Comparison of ENCODE assay signal across 22 cellular contexts in the genomic region with DNA sequence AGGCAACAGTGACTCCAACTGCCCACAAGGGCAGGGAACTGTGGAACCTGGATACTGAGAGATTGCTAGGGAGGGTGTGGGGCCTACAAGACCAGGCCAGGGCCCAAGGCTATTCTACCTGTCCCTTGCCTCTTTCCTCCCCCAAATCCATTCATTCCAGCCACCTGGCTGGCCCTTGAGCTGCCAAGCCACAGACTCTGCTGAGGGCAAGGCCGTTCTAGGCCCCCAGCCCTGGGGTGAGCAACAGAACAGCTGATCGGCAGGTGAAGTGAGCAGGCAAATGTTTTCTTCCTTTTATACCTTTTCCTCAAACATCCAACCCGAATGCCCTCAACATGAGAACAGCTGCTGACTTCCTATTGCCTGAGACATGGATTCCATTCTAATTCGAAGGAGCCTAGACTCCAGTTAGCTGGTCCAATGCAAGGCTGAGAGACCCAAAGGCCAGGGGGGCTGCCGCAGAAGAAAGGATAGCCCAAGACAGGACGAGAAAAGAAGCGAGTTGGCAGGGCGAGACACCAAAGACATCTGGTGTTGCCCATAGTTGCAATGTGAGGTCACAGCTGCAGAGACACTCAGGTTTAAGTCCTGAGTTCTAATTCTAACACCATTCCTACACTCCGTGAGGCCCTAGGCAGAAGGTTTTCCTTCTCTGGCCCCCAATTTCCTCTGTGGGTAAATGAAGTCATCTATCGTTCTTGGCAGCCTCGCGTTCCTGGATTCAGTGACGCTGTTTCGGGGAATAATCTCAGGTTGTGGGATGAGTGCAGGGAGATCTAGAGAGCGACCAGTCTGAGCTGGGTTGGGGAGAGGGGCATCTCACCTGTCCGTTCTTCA. TPM values are rescaled to one million over a fixed set of nuclear protein-coding genes. Genes with fewer than 3 reads are reported as not detected.
A peak's percentile ranks its signal among the peaks of the same experiment; 100 is the strongest.
DNase-seq lines count a peak whose midpoint lies in the region; ATAC-seq and TF ChIP-seq lines count a peak whose summit lies in the region.
"Had no signal": no experiment of that assay in that cellular context is flagged by ENCODE, and none has a peak within 500 bp of the region (broad histone marks: within the 10 kb centered on the region; RNA-seq: fewer than 3 reads in every experiment).

No MANE protein-coding gene starts in this region.

- CTCF ChIA-PET in CD4-positive, alpha-beta memory T cell (lab: Charles Lee; ENCODE audit: partially characterized antibody), result interaction anchor here (1.0 to 6.1 kb wide), 7 partner anchors 12 to 46 kb away, joined by 3 to 67 read pairs (median 4); a partner anchor contains a TSS
- CTCF ChIA-PET in HCT116 (lab: Charles Lee), result interaction anchor here (1.2 kb wide), 1 partner anchor 13 kb away, joined by 3 read pairs; a partner anchor contains a TSS

- 79% methylated on average over 16 of the region's 16 CpGs for WGBS in esophagus muscularis mucosa

- no peak overlapping the region for H3K9ac ChIP-seq in HCT116 (ENCODE audit: low read length)

- in situ Hi-C loops in gastrocnemius medialis (cut with MboI; ENCODE audit: low sequenced_read_pairs in 4 of 4), result loop anchor here in 1 of 4 donors (5.0 kb wide), 1 partner anchor 48 kb away; no protein-coding TSS in a partner anchor

- TF ChIP-seq POLR2A in HCT116 (IDR thresholded peaks at IDR 0.05; ENCODE audit: borderline replicate concordance, extremely low read depth, insufficient read depth, insufficient read length), result no peak
- no peak for TF ChIP-seq POLR2A in esophagus muscularis mucosa (IDR thresholded peaks at IDR 0.05; ENCODE audit: low read depth)
- TF ChIP-seq POLR2A in gastrocnemius medialis (IDR thresholded peaks at IDR 0.05), result no peak

- H3K9me3 ChIP-seq in CD4-positive, alpha-beta memory T cell (ENCODE audit: control insufficient read depth in 1 of 2, low read length in 2 of 2), result no peaks in the 10 kb centered on the region
- H3K9me3 ChIP-seq in HCT116 (ENCODE audit: control insufficient read depth in 1 of 2, insufficient read depth in 1 of 2, low read depth in 1 of 2, low read length in 2 of 2) (no peaks in the 10 kb centered on the region), esophagus muscularis mucosa (no peaks in the 10 kb centered on the region), osteoblast (ENCODE audit: low read depth, low read length) (no peaks in the 10 kb centered on the region), gastrocnemius medialis (no peaks in the 10 kb centered on the region)
- H3K9me3 ChIP-seq: BE2C, pancreas had no signal

- H3K27ac Mint-ChIP-seq in CD4-positive, alpha-beta memory T cell, result peak overlapping the region in 3 of 7 donors; percentile 8 to 45 (median 43)
- H3K27ac Mint-ChIP-seq: activated naive CD8-positive, alpha-beta T cell treated with anti-CD3 and anti-CD28 coated beads, Interleukin-2, amount 50 U/mL, for 24 hours had no signal

- no peaks in the 10 kb centered on the region for H3K79me2 ChIP-seq in HCT116 (ENCODE audit: insufficient read depth, low read length)
- no peaks in the 10 kb centered on the region for H3K79me2 ChIP-seq in osteoblast (ENCODE audit: insufficient read depth, low read length)

- H3K27me3 Mint-ChIP-seq in CD4-positive, alpha-beta memory T cell, result peaks cover 41 to 63% of the 10 kb centered on the region in 2 donors

- H3K4me3 Mint-ChIP-seq in CD4-positive, alpha-beta memory T cell, result peak overlapping the region in 5 of 8 donors; percentile 12 to 76 (median 39)
- H3K4me3 Mint-ChIP-seq: activated naive CD8-positive, alpha-beta T cell treated with anti-CD3 and anti-CD28 coated beads, Interleukin-2, amount 50 U/mL, for 24 hours had no signal

- TF ChIP-seq EP300 in esophagus muscularis mucosa (IDR thresholded peaks at IDR 0.05), result no peak

- no peak for DNase-seq in CD4-positive, alpha-beta memory T cell
- DNase-seq in HCT116 (ENCODE audit: low read depth, low spot score) (no peak), esophagus muscularis mucosa (ENCODE audit: extremely low spot score) (peak; percentile 81), osteoblast (ENCODE audit: insufficient read length, low spot score, missing footprints) (peak; percentile 75), gastrocnemius medialis (no peak), middle frontal gyrus (ENCODE audit: extremely low spot score, low spot score) (no peak), NCI-H2227 (lab: John Stamatoyannopoulos, UW; ENCODE audit: unreplicated experiment) (no peak)
- DNase-seq: activated CD4-positive, alpha-beta T cell treated with anti-CD3 and anti-CD28 coated beads for 1 hour; activated naive CD8-positive, alpha-beta T cell treated with anti-CD3 and anti-CD28 coated beads, Interleukin-2, amount 50 U/mL, for 24 hours; BE2C; caudate nucleus; effector CD4-positive, alpha-beta T cell; GF-D8; mesenchymal stem cell; MV-4-11; NCI-H2029 treated with DMSO at 0.1 percent for 48 hours; NCI-H524; SHP77; small intestine had no signal

- no peak overlapping the region for H3K27ac ChIP-seq in CD4-positive, alpha-beta memory T cell (ENCODE audit: low read depth, low read length)
- H3K27ac ChIP-seq in HCT116 (ENCODE audit: low read depth, low read length) (no peak overlapping the region), esophagus muscularis mucosa (replicated peaks in 1 of 4) (no peak overlapping the region), osteoblast (ENCODE audit: low read depth, low read length) (no peak overlapping the region), gastrocnemius medialis (no peak overlapping the region)
- H3K27ac ChIP-seq: pancreas had no signal

- TSS peak; percentile 32 for BruUV-seq in HCT116 (replicated peaks; lab: Mats Ljungman, UMichigan)

- RAD21 ChIA-PET in HCT116 (lab: Charles Lee; ENCODE audit: low non-redundant PET in 1 of 2, low total read pairs in 2 of 2, uncharacterized antibody in 2 of 2, unreplicated experiment in 2 of 2), result no interaction called here

- H3K9me2 ChIP-seq in HCT116 (ENCODE audit: insufficient read depth), result no peaks in the 10 kb centered on the region

- POLR2A ChIA-PET in CD4-positive, alpha-beta memory T cell (lab: Charles Lee; ENCODE audit: partially characterized antibody), result no interaction called here
- POLR2A ChIA-PET in HCT116 (lab: Charles Lee), result interaction anchor here (1.0 to 1.4 kb wide), 3 partner anchors 8 to 13 kb away, joined by 3 to 5 read pairs (median 3); a partner anchor contains a TSS

- H4K20me1 ChIP-seq in HCT116 (ENCODE audit: insufficient read depth) (no peaks in the 10 kb centered on the region), osteoblast (ENCODE audit: insufficient read depth, low read length) (no peaks in the 10 kb centered on the region)

- H3K4me1 ChIP-seq in CD4-positive, alpha-beta memory T cell (ENCODE audit: insufficient read depth, low read length), result peaks cover 22% of the 10 kb centered on the region
- H3K4me1 ChIP-seq in HCT116 (ENCODE audit: control insufficient read depth in 1 of 2, insufficient read depth in 2 of 2, low read length in 2 of 2), result peaks cover 16 to 46% of the 10 kb centered on the region in 2 experiments
- H3K4me1 ChIP-seq in esophagus muscularis mucosa, result peaks cover 7 to 46% (median 30%) of the 10 kb centered on the region in 4 donors
- peaks cover 3% of the 10 kb centered on the region for H3K4me1 ChIP-seq in osteoblast (ENCODE audit: insufficient read depth, low read length)
- no peaks in the 10 kb centered on the region for H3K4me1 ChIP-seq in gastrocnemius medialis

- H2AFZ ChIP-seq in HCT116 (ENCODE audit: low read depth, low read length, poor library complexity, severe bottlenecking) (no peak overlapping the region), osteoblast (ENCODE audit: low read length) (no peak overlapping the region)

- no peak overlapping the region for H3K4me3 ChIP-seq in CD4-positive, alpha-beta memory T cell (ENCODE audit: low read length in 2 of 2)
- H3K4me3 ChIP-seq in HCT116 (replicated peaks in 1 of 2; ENCODE audit: low read depth in 1 of 2, low read length in 2 of 2) (no peak overlapping the region), esophagus muscularis mucosa (no peak overlapping the region), osteoblast (ENCODE audit: insufficient read depth, low read length) (no peak overlapping the region), gastrocnemius medialis (no peak overlapping the region)
- H3K4me3 ChIP-seq: pancreas had no signal

- H3K36me3 ChIP-seq in CD4-positive, alpha-beta memory T cell (ENCODE audit: insufficient read depth, low read length), result no peaks in the 10 kb centered on the region
- H3K36me3 ChIP-seq in HCT116 (ENCODE audit: control insufficient read depth in 1 of 2, insufficient read depth in 2 of 2, low read length in 2 of 2) (peaks cover 2 to 4% of the 10 kb centered on the region in 2 experiments; a peak in 2 of 4 replicates), esophagus muscularis mucosa (no peaks in the 10 kb centered on the region), osteoblast (ENCODE audit: insufficient read depth, low read length) (no peaks in the 10 kb centered on the region), gastrocnemius medialis (no peaks in the 10 kb centered on the region)
- H3K36me3 ChIP-seq: pancreas had no signal

- no peaks in the 10 kb centered on the region for H3K36me3 Mint-ChIP-seq in CD4-positive, alpha-beta memory T cell

- H3K9me3 Mint-ChIP-seq in CD4-positive, alpha-beta memory T cell, result peaks cover 0 to 1% (median 0%) of the 10 kb centered on the region in 8 donors
- H3K9me3 Mint-ChIP-seq: activated naive CD8-positive, alpha-beta T cell treated with anti-CD3 and anti-CD28 coated beads, Interleukin-2, amount 50 U/mL, for 24 hours had no signal

- intact Hi-C loops in CD4-positive, alpha-beta memory T cell (cut with micrococcal nuclease), result no loop called here
- intact Hi-C loops in HCT116 (cut with micrococcal nuclease) (no loop called here), esophagus muscularis mucosa (cut with DNase I) (no loop called here), gastrocnemius medialis (cut with DNase I; ENCODE audit: low total_unique reads) (no loop called here)

- TF ChIP-seq CTCF in HCT116 (IDR thresholded peaks at IDR 0.05 in 2 of 3, conservative IDR thresholded peaks at IDR 0.05 in 1 of 3; ENCODE audit: borderline replicate concordance in 1 of 3, insufficient read depth in 1 of 3, low read depth in 2 of 3, low read length in 2 of 3) (no peak), esophagus muscularis mucosa (IDR thresholded peaks at IDR 0.05) (no peak), osteoblast (IDR thresholded peaks at IDR 0.05; ENCODE audit: extremely low read depth, low read depth, low read length) (no peak), gastrocnemius medialis (IDR thresholded peaks at IDR 0.05 in 4 of 5, conservative IDR thresholded peaks at IDR 0.05 in 1 of 5) (no peak)

- peaks cover 37% of the 10 kb centered on the region for H3K27me3 ChIP-seq in CD4-positive, alpha-beta memory T cell (ENCODE audit: insufficient read depth, low read length)
- H3K27me3 ChIP-seq in HCT116 (ENCODE audit: insufficient read depth, low read length), result no peaks in the 10 kb centered on the region
- peaks cover 10 to 96% (median 46%) of the 10 kb centered on the region in 4 donors for H3K27me3 ChIP-seq in esophagus muscularis mucosa
- peaks cover 38% of the 10 kb centered on the region for H3K27me3 ChIP-seq in osteoblast (ENCODE audit: insufficient read depth, low read length)
- H3K27me3 ChIP-seq in gastrocnemius medialis, result peaks cover 54 to 58% (median 57%) of the 10 kb centered on the region in 3 donors

- TF ChIP-seq RAD21 in HCT116 (IDR thresholded peaks at IDR 0.05; ENCODE audit: low read depth), result no peak

- H3K4me2 ChIP-seq in HCT116 (ENCODE audit: low read length) (no peak overlapping the region), osteoblast (ENCODE audit: insufficient read depth, low read length) (no peak overlapping the region)

- peaks cover 16 to 35% (median 21%) of the 10 kb centered on the region in 4 donors for H3K4me1 Mint-ChIP-seq in CD4-positive, alpha-beta memory T cell

- no peak for ATAC-seq in HCT116
- no peak for ATAC-seq in gastrocnemius medialis
- ATAC-seq: activated naive CD8-positive, alpha-beta T cell treated with anti-CD3 and anti-CD28 coated beads, Interleukin-2, amount 50 U/mL, for 24 hours; pancreas had no signal

RNA-seq across cellular contexts. Expression of a gene that starts 1.7 kb away (rescaled TPM):
- total RNA-seq in CD4-positive, alpha-beta memory T cell, result not detected
- polyA plus RNA-seq in CD4-positive, alpha-beta memory T cell, result not detected
- total RNA-seq in HCT116 (2021; ENCODE audit: unreplicated experiment) (8.1 TPM), esophagus muscularis mucosa (not detected), osteoblast (0.36 TPM in 1 of 2 replicates, not detected in the other), gastrocnemius medialis (not detected)
- 6.4 and 8.2 TPM in 2 replicates for polyA plus RNA-seq in HCT116 (2012)
- total RNA-seq: pancreas; T-helper 2 cell treated with Interferon-gamma antibody and Interleukin-4, amounts not matched to agents 100 ng/mL and 5 ng/mL, for 36 hours had no signal
- polyA plus RNA-seq: fibroblast of lung, pancreas had no signal

RNA-seq across cellular contexts. Expression of a gene that starts 11.4 kb away (rescaled TPM):
- not detected for total RNA-seq in CD4-positive, alpha-beta memory T cell
- not detected for polyA plus RNA-seq in CD4-positive, alpha-beta memory T cell
- total RNA-seq in HCT116 (2021; ENCODE audit: unreplicated experiment) (27.7 TPM), esophagus muscularis mucosa (under 1 TPM in 3 of 4 donors, not detected in 1; 0.17 to 0.34 (median 0.26) TPM), osteoblast (0.29 and 1.1 TPM in 2 replicates), gastrocnemius medialis (under 1 TPM in 1 of 4 donors, not detected in 3; 0.24 TPM)
- 9.8 and 12.1 TPM in 2 replicates for polyA plus RNA-seq in HCT116 (2012)

RNA-seq across cellular contexts. Expression of a gene that starts 12.3 kb away (rescaled TPM):
- under 1 TPM; 0.26 to 0.80 TPM for total RNA-seq in CD4-positive, alpha-beta memory T cell
- under 1 TPM in 1 of 2 donors, not detected in 1; 0.63 TPM for polyA plus RNA-seq in CD4-positive, alpha-beta memory T cell
- total RNA-seq in HCT116 (2021; ENCODE audit: unreplicated experiment) (99.1 TPM), esophagus muscularis mucosa (under 1 TPM in 2 of 4 donors, not detected in 2; 0.26 to 0.80 TPM), osteoblast (2.5 and 3.5 TPM in 2 replicates), gastrocnemius medialis (under 1 TPM in 1 of 4 donors, not detected in 3; 0.24 TPM)
- 96.2 and 124 TPM in 2 replicates for polyA plus RNA-seq in HCT116 (2012)

RNA-seq across cellular contexts. Expression of a gene that starts 31.9 kb away (rescaled TPM):
- 1 to 10 TPM; 4.9 to 7.8 TPM for total RNA-seq in CD4-positive, alpha-beta memory T cell
- 1 to 10 TPM; 4.3 to 5.2 TPM for polyA plus RNA-seq in CD4-positive, alpha-beta memory T cell
- total RNA-seq in HCT116 (2021; ENCODE audit: unreplicated experiment), result 74.2 TPM
- 47.6 and 54.1 TPM in 2 replicates for polyA plus RNA-seq in HCT116 (2012)
- 10 to 100 TPM in 3 of 4 donors, 1 to 10 TPM in 1; 9.5 to 16.6 (median 11.5) TPM for total RNA-seq in esophagus muscularis mucosa
- 23.3 and 25.7 TPM in 2 replicates for total RNA-seq in osteoblast
- 1 to 10 TPM; 5.3 to 7.8 (median 6.7) TPM for total RNA-seq in gastrocnemius medialis

RNA-seq across cellular contexts. Expression of a gene that starts 40.4 kb away (rescaled TPM):
- total RNA-seq in CD4-positive, alpha-beta memory T cell, result under 1 TPM in 1 of 2 experiments, not detected in 1; 0.39 TPM
- under 1 TPM in 1 of 2 donors, not detected in 1; 0.87 TPM for polyA plus RNA-seq in CD4-positive, alpha-beta memory T cell
- total RNA-seq in HCT116 (2021; ENCODE audit: unreplicated experiment) (6.7 TPM), esophagus muscularis mucosa (10 to 100 TPM in 3 of 4 donors, 1 to 10 TPM in 1; 9.9 to 24.5 (median 10.4) TPM), osteoblast (under 0.01 TPM in 1 of 2 replicates, not detected in the other), gastrocnemius medialis (not detected)
- 13.6 and 17.7 TPM in 2 replicates for polyA plus RNA-seq in HCT116 (2012)
- total RNA-seq: T-helper 2 cell treated with Interferon-gamma antibody and Interleukin-4, amounts not matched to agents 100 ng/mL and 5 ng/mL, for 36 hours had no signal

Comparison
In these comparisons a context has a peak if more than half of its experiments do, and no peak if none do; other contexts are left out.
1. DNase-seq: peak in esophagus muscularis mucosa (single experiment) and osteoblast (single experiment); none in CD4-positive, alpha-beta memory T cell (0 of 5), HCT116 (single experiment), gastrocnemius medialis (0 of 2), middle frontal gyrus (single experiment) and NCI-H2227 (single experiment).
2. RNA of a gene that starts 11.4 kb away (total RNA-seq): 27.7 TPM in HCT116 (single experiment); 0.29 to 1.1 TPM in osteoblast, 0.17 to 0.34 TPM in esophagus muscularis mucosa, 0.24 TPM in gastrocnemius medialis and not detected in CD4-positive, alpha-beta memory T cell; every median in the first group is over 10 times any median in the second.
3. RNA of a gene that starts 12.3 kb away (total RNA-seq): 99.1 TPM in HCT116 (single experiment); 2.5 to 3.5 TPM in osteoblast, 0.26 to 0.80 TPM in CD4-positive, alpha-beta memory T cell, 0.26 to 0.80 TPM in esophagus muscularis mucosa and 0.24 TPM in gastrocnemius medialis; every median in the first group is over 10 times any median in the second.